ENCODE assay signal across 27 cellular contexts in the genomic region with DNA sequence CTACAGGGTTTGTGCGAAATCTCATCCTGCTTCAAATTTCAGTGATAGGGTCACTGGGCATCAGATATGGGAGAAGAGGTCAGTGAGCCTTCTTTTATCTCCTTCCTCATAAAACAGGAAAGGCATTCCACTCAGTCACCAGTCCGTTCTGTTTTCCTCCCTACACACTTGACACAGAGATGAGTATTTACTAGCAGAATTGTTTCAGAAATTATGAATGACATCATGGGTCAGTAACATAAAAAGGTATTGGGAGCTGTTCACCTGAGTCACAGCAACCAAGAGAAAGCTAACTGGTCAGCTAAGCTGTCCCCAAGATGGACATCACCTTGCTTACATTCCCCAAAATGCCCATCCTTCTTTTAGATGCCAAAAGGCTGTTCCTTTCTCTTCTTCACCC.
"Had no signal": no experiment of that assay in that cellular context is flagged by ENCODE, and none has a peak within 500 bp of the region (broad histone marks: within the 10 kb centered on the region; RNA-seq: fewer than 3 reads in every experiment).

No MANE protein-coding gene starts in this region.

- H3K27me3 ChIP-seq: brain microvascular endothelial cell had no signal

- ATAC-seq: activated CD4-positive, alpha-beta T cell treated with anti-CD3 and anti-CD28 coated beads for 36 hours; activated T-cell treated with anti-CD3 and anti-CD28 coated beads, Interleukin-2, amount 50 U/mL, for 4 hours had no signal

- H3K27ac ChIP-seq: brain microvascular endothelial cell had no signal

- DNase-seq: activated CD4-positive, alpha-beta memory T cell treated with anti-CD3 and anti-CD28 coated beads for 36 hours; activated CD4-positive, alpha-beta T cell treated with anti-CD3 and anti-CD28 coated beads for 36 hours; activated CD4-positive, alpha-beta T cell treated with anti-CD3 and anti-CD28 coated beads, Interleukin-2, amount 50 U/mL, for 1 hour; activated CD8-positive, alpha-beta memory T cell treated with anti-CD3 and anti-CD28 coated beads, Interleukin-2, amount 50 U/mL, for 4 hours; activated gamma-delta T cell treated with Interleukin-2 at 50 U/mL for 16 hours; activated naive CD4-positive, alpha-beta T cell treated with anti-CD3 and anti-CD28 coated beads, Interleukin-2, amount 10 ng/mL, durations not matched to agents 7 days and 5 days; activated naive CD8-positive, alpha-beta T cell treated with anti-CD3 and anti-CD28 coated beads for 36 hours; activated T-cell treated with anti-CD3 and anti-CD28 coated beads for 4 hours; activated T-cell treated with anti-CD3 and anti-CD28 coated beads, Interleukin-2, amount 50 U/mL, for 4 hours; amniotic stem cell; aorta; brain microvascular endothelial cell; central memory CD4-positive, alpha-beta T cell; Karpas-422; KBM-7; NCI-H1105; NCI-H1436 treated with DMSO at 0.1 percent for 48 hours; NCI-H1694 treated with DMSO at 0.1 percent for 48 hours; NCI-H2029; NCI-H345; NCI-H524 treated with DMSO at 0.1 percent for 48 hours; OCI-M1; Right ventricle myocardium superior; SW 1271; T-helper 1 cell; T-helper 2 cell; T-helper 9 cell had no signal
